ENCODE assay signal across 19 cellular contexts in the genomic region with DNA sequence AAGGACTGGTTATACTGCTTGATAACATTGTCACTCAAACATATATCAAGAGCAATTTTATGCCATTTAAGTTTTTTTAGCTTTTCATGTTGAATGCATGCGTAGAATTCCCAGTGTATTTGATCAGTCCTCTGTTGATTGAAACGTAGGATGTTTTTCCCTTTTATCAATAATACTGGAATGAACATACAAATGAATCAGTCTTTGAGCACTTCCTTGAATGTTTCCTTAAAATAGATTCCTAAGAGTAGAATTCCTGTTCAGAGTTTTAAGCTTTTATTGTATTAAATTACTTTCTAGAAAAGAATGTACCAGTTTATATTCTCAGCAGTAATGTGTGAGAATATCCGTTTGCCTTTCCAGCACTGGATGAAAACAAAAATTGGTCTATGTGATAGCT.
"Had no signal": no experiment of that assay in that cellular context is flagged by ENCODE, and none has a peak within 500 bp of the region (broad histone marks: within the 10 kb centered on the region; RNA-seq: fewer than 3 reads in every experiment).

No MANE protein-coding gene starts in this region.

- H3K27ac ChIP-seq: breast epithelium, epithelial cell of prostate, hepatocyte, parathyroid adenoma, right lobe of liver, tibial artery had no signal

- ATAC-seq: activated T-cell treated with anti-CD3 and anti-CD28 coated beads, Interleukin-2, amount 50 U/mL, for 72 hours; effector memory CD8-positive, alpha-beta T cell; naive thymus-derived CD4-positive, alpha-beta T cell; right lobe of liver; stimulated activated memory B cell treated with anti-CD40 and anti-IgM and Interleukin-4, amounts not matched to agents 10 μg/mL and 1 μg/mL and 100 μg/mL, for 72 hours had no signal

- H3K4me3 Mint-ChIP-seq: activated T-cell treated with anti-CD3 and anti-CD28 coated beads, Interleukin-2, amount 50 U/mL, for 72 hours; effector memory CD8-positive, alpha-beta T cell; naive thymus-derived CD4-positive, alpha-beta T cell; stimulated activated memory B cell treated with anti-CD40 and anti-IgM and Interleukin-4, amounts not matched to agents 10 μg/mL and 1 μg/mL and 100 μg/mL, for 72 hours had no signal

- H3K36me3 ChIP-seq: breast epithelium had no signal

- H3K9me3 Mint-ChIP-seq: activated T-cell treated with anti-CD3 and anti-CD28 coated beads, Interleukin-2, amount 50 U/mL, for 72 hours; effector memory CD8-positive, alpha-beta T cell; naive thymus-derived CD4-positive, alpha-beta T cell; stimulated activated memory B cell treated with anti-CD40 and anti-IgM and Interleukin-4, amounts not matched to agents 10 μg/mL and 1 μg/mL and 100 μg/mL, for 72 hours had no signal

- H3K27me3 ChIP-seq: breast epithelium, hepatocyte, right lobe of liver, spleen, tibial artery had no signal

- H3K9ac ChIP-seq: parathyroid adenoma had no signal

- H3K27ac Mint-ChIP-seq: activated T-cell treated with anti-CD3 and anti-CD28 coated beads, Interleukin-2, amount 50 U/mL, for 72 hours; effector memory CD8-positive, alpha-beta T cell; naive thymus-derived CD4-positive, alpha-beta T cell; stimulated activated memory B cell treated with anti-CD40 and anti-IgM and Interleukin-4, amounts not matched to agents 10 μg/mL and 1 μg/mL and 100 μg/mL, for 72 hours had no signal

- H2AFZ ChIP-seq: hepatocyte, parathyroid adenoma had no signal

- H3K9me3 ChIP-seq: breast epithelium, right lobe of liver, spleen, tibial artery had no signal

- H3K4me3 ChIP-seq: breast epithelium, hepatocyte, right lobe of liver, spleen, tibial artery had no signal

- H3K4me1 ChIP-seq: breast epithelium, parathyroid adenoma, right lobe of liver had no signal

- H3K4me2 ChIP-seq: hepatocyte had no signal

- H3K27me3 Mint-ChIP-seq: effector memory CD8-positive, alpha-beta T cell; naive thymus-derived CD4-positive, alpha-beta T cell; stimulated activated memory B cell treated with anti-CD40 and anti-IgM and Interleukin-4, amounts not matched to agents 10 μg/mL and 1 μg/mL and 100 μg/mL, for 72 hours had no signal

- DNase-seq: activated CD4-positive, alpha-beta T cell treated with anti-CD3 and anti-CD28 coated beads for 1 hour; activated effector memory CD4-positive, alpha-beta T cell treated with anti-CD3 and anti-CD28 coated beads, Interleukin-2, amount 50 U/mL, for 16 hours; activated naive CD4-positive, alpha-beta T cell treated with anti-CD3 and anti-CD28 coated beads, Interleukin-2, amount 50 U/mL, for 16 hours; activated T-cell treated with anti-CD3 and anti-CD28 coated beads, Interleukin-2, amount 50 U/mL, for 72 hours; aorta; effector memory CD8-positive, alpha-beta T cell; foreskin fibroblast; mesendoderm; naive thymus-derived CD4-positive, alpha-beta T cell; right lobe of liver; spleen; stimulated activated CD4-positive, alpha-beta T cell treated with anti-CD3 and anti-CD28 coated beads, Interleukin-4, amount 100 ng/mL, for 4 hours; T1000; tibial artery had no signal
